In genomic region chr2:233354971-233355574, GRCh38 we compare ENCODE assay signal across 8 cellular contexts. TPM values are rescaled to one million over a fixed set of nuclear protein-coding genes. Genes with fewer than 3 reads are reported as not detected.
DNase-seq lines count a peak whose midpoint lies in the region; ATAC-seq and TF ChIP-seq lines count a peak whose summit lies in the region.

No MANE protein-coding gene starts in this region.

- H3K9me3 Mint-ChIP-seq in activated CD8-positive, alpha-beta T cell treated with anti-CD3 and anti-CD28 coated beads for 36 hours, result no peaks in the 10 kb centered on the region
- H3K9me3 Mint-ChIP-seq in osteocyte (ENCODE audit: unreplicated experiment), result no peaks in the 10 kb centered on the region

- no peak for TF ChIP-seq CTCF in activated CD8-positive, alpha-beta T cell treated with anti-CD3 and anti-CD28 coated beads for 36 hours (IDR thresholded peaks at IDR 0.05)
- no peak for TF ChIP-seq CTCF in fibroblast of the aortic adventitia (IDR thresholded peaks at IDR 0.05; ENCODE audit: insufficient read depth, low read length)
- no peak for TF ChIP-seq CTCF in osteocyte (IDR thresholded peaks at IDR 0.05)

- peaks cover 42% of the 10 kb centered on the region for H3K36me3 Mint-ChIP-seq in activated CD8-positive, alpha-beta T cell treated with anti-CD3 and anti-CD28 coated beads for 36 hours (ENCODE audit: low read depth)
- peaks cover 7% of the 10 kb centered on the region for H3K36me3 Mint-ChIP-seq in osteocyte (ENCODE audit: unreplicated experiment)

- H3K4me1 Mint-ChIP-seq in activated CD8-positive, alpha-beta T cell treated with anti-CD3 and anti-CD28 coated beads for 36 hours (ENCODE audit: low read depth), result peaks cover 67% of the 10 kb centered on the region
- H3K4me1 Mint-ChIP-seq in osteocyte (ENCODE audit: unreplicated experiment), result peaks cover 74% of the 10 kb centered on the region

- CTCF ChIA-PET in activated CD8-positive, alpha-beta T cell treated with anti-CD3 and anti-CD28 coated beads for 36 hours (lab: Charles Lee), result interaction anchor here (1.0 to 2.3 kb wide), 6 partner anchors 8 to 744 kb away, joined by 3 to 9 read pairs (median 4); no protein-coding TSS in a partner anchor

- H3K27me3 Mint-ChIP-seq in activated CD8-positive, alpha-beta T cell treated with anti-CD3 and anti-CD28 coated beads for 36 hours, result no peaks in the 10 kb centered on the region
- H3K27me3 Mint-ChIP-seq in osteocyte (ENCODE audit: unreplicated experiment), result no peaks in the 10 kb centered on the region

- peak overlapping the region; percentile 76 for H3K27ac Mint-ChIP-seq in activated CD8-positive, alpha-beta T cell treated with anti-CD3 and anti-CD28 coated beads for 36 hours
- H3K27ac Mint-ChIP-seq in osteocyte (ENCODE audit: unreplicated experiment), result peak overlapping the region; percentile 48

- intact Hi-C loops in activated CD8-positive, alpha-beta T cell treated with anti-CD3 and anti-CD28 coated beads for 36 hours (cut with micrococcal nuclease), result loop anchor here (10.0 kb wide), 1 partner anchor 90 kb away; no protein-coding TSS in a partner anchor

- POLR2A ChIA-PET in activated CD8-positive, alpha-beta T cell treated with anti-CD3 and anti-CD28 coated beads for 36 hours (lab: Charles Lee), result interaction anchor here (0.7 to 2.2 kb wide), 11 partner anchors 8 to 103 kb away, joined by 3 to 9 read pairs (median 3); no protein-coding TSS in a partner anchor

- H3K4me3 Mint-ChIP-seq in activated CD8-positive, alpha-beta T cell treated with anti-CD3 and anti-CD28 coated beads for 36 hours, result peak overlapping the region; percentile 80
- peak overlapping the region; percentile 77 for H3K4me3 Mint-ChIP-seq in osteocyte (ENCODE audit: unreplicated experiment)

- peak; percentile 48 for DNase-seq in NCI-H82 (lab: John Stamatoyannopoulos, UW)
- no peak for DNase-seq in NCI-H82 treated with DMSO at 0.1 percent for 48 hours (lab: John Stamatoyannopoulos, UW; ENCODE audit: unreplicated experiment)
- DNase-seq in activated CD8-positive, alpha-beta T cell treated with anti-CD3 and anti-CD28 coated beads for 36 hours, result peak; percentile 29
- DNase-seq in fibroblast of the aortic adventitia (ENCODE audit: low read depth), result peak; percentile 23
- DNase-seq in osteocyte (ENCODE audit: extremely low spot score, unreplicated experiment), result no peak
- DNase-seq in GM19238 (ENCODE audit: insufficient read length, low spot score), result no peak

- ATAC-seq in HG03354 (IDR thresholded peaks at IDR 0.05; ENCODE audit: poor library complexity, severe bottlenecking, unreplicated experiment), result peak; percentile 11
- no peak for ATAC-seq in activated CD8-positive, alpha-beta T cell treated with anti-CD3 and anti-CD28 coated beads for 36 hours
- no peak for ATAC-seq in GM18502 (IDR thresholded peaks at IDR 0.05; ENCODE audit: poor library complexity, unreplicated experiment)

- peak overlapping the region; percentile 76 for H3K4me3 ChIP-seq in fibroblast of the aortic adventitia (ENCODE audit: low read depth, low read length)

RNA-seq across cellular contexts. Expression of gene DGKD, which starts 0.8 kb away (rescaled TPM):
- total RNA-seq in activated CD8-positive, alpha-beta T cell treated with anti-CD3 and anti-CD28 coated beads for 36 hours, result 10 to 100 TPM; 89.6 to 99.5 TPM
- 4.1 and 7.4 TPM in 2 replicates for total RNA-seq in fibroblast of the aortic adventitia (ENCODE audit: low replicate concordance)
- 65.4 and 70.5 TPM in 2 replicates for total RNA-seq in osteocyte

RNA-seq across cellular contexts. Expression of gene SAG, which starts 47.5 kb away (rescaled TPM):
- not detected for total RNA-seq in activated CD8-positive, alpha-beta T cell treated with anti-CD3 and anti-CD28 coated beads for 36 hours
- total RNA-seq in fibroblast of the aortic adventitia (ENCODE audit: low replicate concordance) (not detected in 2 replicates), osteocyte (not detected in 2 replicates)

Comparison
In these comparisons a context has a peak if more than half of its experiments do, and no peak if none do; other contexts are left out.
1. DNase-seq: peak in NCI-H82 (single experiment), activated CD8-positive, alpha-beta T cell treated with anti-CD3 and anti-CD28 coated beads for 36 hours (single experiment) and fibroblast of the aortic adventitia (single experiment); none in NCI-H82 treated with DMSO at 0.1 percent for 48 hours (single experiment), osteocyte (single experiment) and GM19238 (single experiment).